14 cellular contexts compared by ENCODE assay signal in the genomic region with DNA sequence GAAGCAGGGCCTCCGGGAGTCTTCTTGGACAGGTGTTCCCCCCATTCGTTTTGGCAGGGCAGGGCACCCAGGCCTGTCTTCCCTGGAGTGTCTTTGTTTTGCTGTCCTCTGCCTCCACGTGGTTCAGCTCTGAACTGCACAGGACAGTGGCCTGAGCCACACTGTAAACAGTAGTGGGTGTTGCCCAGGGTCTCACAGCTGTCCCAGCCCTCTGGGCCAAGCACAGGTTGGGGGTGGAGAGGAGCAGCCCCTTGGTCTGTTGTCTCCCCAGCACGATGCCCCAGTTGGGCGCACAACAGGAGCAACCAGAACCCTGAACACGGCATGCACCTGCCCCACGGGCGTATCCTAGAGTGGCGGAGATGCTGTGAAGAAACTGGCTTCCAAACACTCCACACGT. TPM values are rescaled to one million over a fixed set of nuclear protein-coding genes. Genes with fewer than 3 reads are reported as not detected.
A peak's percentile ranks its signal among the peaks of the same experiment; 100 is the strongest.
DNase-seq lines count a peak whose midpoint lies in the region; ATAC-seq and TF ChIP-seq lines count a peak whose summit lies in the region.
"Had no signal": no experiment of that assay in that cellular context is flagged by ENCODE, and none has a peak within 500 bp of the region (broad histone marks: within the 10 kb centered on the region; RNA-seq: fewer than 3 reads in every experiment).

No MANE protein-coding gene starts in this region.

- intact Hi-C loops in left cardiac atrium (cut with DNase I) = loop anchor here (2.0 to 10.0 kb wide), 4 partner anchors 80 to 206 kb away; no protein-coding TSS in a partner anchor

- H3K36me3 ChIP-seq in cardiac muscle cell = no peaks in the 10 kb centered on the region

- no peak for ATAC-seq in left cardiac atrium
- no peak for ATAC-seq in GM21723 (IDR thresholded peaks at IDR 0.05; ENCODE audit: unreplicated experiment)
- no peak for ATAC-seq in GM18867 (IDR thresholded peaks at IDR 0.05; ENCODE audit: unreplicated experiment)
- ATAC-seq in GM18861 (IDR thresholded peaks at IDR 0.05; ENCODE audit: unreplicated experiment) = no peak

- H3K4me3 ChIP-seq in cardiac muscle cell (no peak overlapping the region), fibroblast of villous mesenchyme (ENCODE audit: low read depth, low read length) (no peak overlapping the region)
- H3K4me3 ChIP-seq: coronary artery, SJSA1, thoracic aorta had no signal

- H3K9me3 ChIP-seq in cardiac muscle cell (ENCODE audit: low read depth) = no peaks in the 10 kb centered on the region
- H3K9me3 ChIP-seq: SJSA1, thoracic aorta had no signal

- DNase-seq in cardiac muscle cell (ENCODE audit: low read depth in 1 of 2, low spot score in 1 of 2) (peak in 1 of 2 donors; percentile 20), left cardiac atrium (no peak), SK-N-DZ (ENCODE audit: low spot score) (peak; percentile 51), fibroblast of villous mesenchyme (ENCODE audit: low read depth) (no peak), GM20000 (ENCODE audit: low spot score) (no peak)
- DNase-seq: CD4-positive, CD25-positive, alpha-beta regulatory T cell; NCI-H1436 treated with DMSO at 0.1 percent for 48 hours had no signal

- peaks cover 27% of the 10 kb centered on the region for H3K4me1 ChIP-seq in cardiac muscle cell (ENCODE audit: low read depth)
- H3K4me1 ChIP-seq: SJSA1 had no signal

- no peaks in the 10 kb centered on the region for H3K27me3 ChIP-seq in cardiac muscle cell
- H3K27me3 ChIP-seq: SJSA1 had no signal

- H3K27ac ChIP-seq in cardiac muscle cell = no peak overlapping the region
- H3K27ac ChIP-seq: coronary artery, HL-60, SJSA1, thoracic aorta had no signal

- TF ChIP-seq CTCF in cardiac muscle cell (IDR thresholded peaks at IDR 0.05; ENCODE audit: low read depth, low read length) (peak; percentile 6), fibroblast of villous mesenchyme (IDR thresholded peaks at IDR 0.05; ENCODE audit: insufficient read depth, low read depth, low read length) (peak; percentile 22), GM20000 (IDR thresholded peaks at IDR 0.05; ENCODE audit: extremely low read depth, missing control alignments) (no peak)

RNA-seq across cellular contexts. Expression of a gene that starts 14.4 kb away (rescaled TPM):
- total RNA-seq in cardiac muscle cell (48.5 and 81.0 TPM in 2 replicates), left cardiac atrium (10 to 100 TPM; 19.5 to 28.7 TPM), fibroblast of villous mesenchyme (12.5 and 18.4 TPM in 2 replicates)
- polyA plus RNA-seq in cardiac muscle cell = 82.5 and 99.2 TPM in 2 replicates
- 87.4 and 127 TPM in 2 replicates for polyA plus RNA-seq in SK-N-DZ (2014; cell fraction: cytosol; rRNA removed)
- 104 and 118 TPM in 2 replicates for polyA plus RNA-seq in SK-N-DZ (2014; cell fraction: nucleus; rRNA removed)

RNA-seq across cellular contexts. Expression of a gene that starts 52.2 kb away (rescaled TPM):
- 40.7 and 53.3 TPM in 2 replicates for total RNA-seq in cardiac muscle cell
- polyA plus RNA-seq in cardiac muscle cell = 41.2 and 42.5 TPM in 2 replicates
- 10 to 100 TPM; 28.4 to 30.1 TPM for total RNA-seq in left cardiac atrium
- polyA plus RNA-seq in SK-N-DZ (2014; cell fraction: cytosol; rRNA removed) = 51.8 and 55.6 TPM in 2 replicates
- 141 and 164 TPM in 2 replicates for polyA plus RNA-seq in SK-N-DZ (2014; cell fraction: nucleus; rRNA removed)
- 39.0 and 49.7 TPM in 2 replicates for total RNA-seq in fibroblast of villous mesenchyme
